In genomic region chr9:128159784-128160602, GRCh38 we compare ENCODE assay signal across 8 cellular contexts. TPM values are rescaled to one million over a fixed set of nuclear protein-coding genes. Genes with fewer than 3 reads are reported as not detected.
DNase-seq lines count a peak whose midpoint lies in the region; ATAC-seq, FAIRE-seq and TF ChIP-seq lines count a peak whose summit lies in the region.

TSS of gene BBLN (plus strand) at chr9:128160265. CDS start at chr9:128160408, 143 bp downstream.

- TF ChIP-seq CTCF in GM06990 (IDR thresholded peaks at IDR 0.05; ENCODE audit: insufficient read depth, low read length, poor library complexity, severe bottlenecking) (no peak), pancreas (IDR thresholded peaks at IDR 0.05) (no peak), thyroid gland (IDR thresholded peaks at IDR 0.05) (no peak)

- H3K4me1 ChIP-seq in pancreas: peaks cover 0 to 13% (median 3%) of the 10 kb centered on the region in 3 donors
- peaks cover 7 to 8% of the 10 kb centered on the region in 2 donors for H3K4me1 ChIP-seq in thyroid gland

- H3K27me3 ChIP-seq in GM06990 (replicated peaks; ENCODE audit: control insufficient read depth, insufficient read depth, low read length) (no peaks in the 10 kb centered on the region), pancreas (no peaks in the 10 kb centered on the region), thyroid gland (no peaks in the 10 kb centered on the region)

- peak within 1 kb of the TSS; percentile 80 for H3K4me3 ChIP-seq in GM06990 (replicated peaks; ENCODE audit: low read depth, low read length)
- H3K4me3 ChIP-seq in pancreas: peak within 1 kb of the TSS; percentile 45 to 77 (median 65)
- peak within 1 kb of the TSS in 2 of 3 donors; percentile 44 to 60 for H3K4me3 ChIP-seq in thyroid gland (replicated peaks in 1 of 3)

- TF ChIP-seq POLR2A in thyroid gland (IDR thresholded peaks at IDR 0.05): peak in 1 of 2 donors; percentile 56

- H3K27ac ChIP-seq in pancreas: peak within 1 kb of the TSS in 3 of 4 donors; percentile 23 to 66 (median 59)
- H3K27ac ChIP-seq in thyroid gland: peak within 1 kb of the TSS; percentile 52 to 53 (median 53)

- FAIRE-seq in pancreas (lab: Jason Lieb, UNC): no peak

- ATAC-seq in HG02623 (IDR thresholded peaks at IDR 0.05; ENCODE audit: unreplicated experiment): peak; percentile 73
- ATAC-seq in Right ventricle myocardium inferior: peak; percentile 96
- ATAC-seq in pancreas: peak; percentile 90 to 94 (median 93)

- WGBS in pancreas, 2 donors: 0 to 1% methylated on average over 60 to 76 of the region's 77 CpGs
- WGBS in thyroid gland, 2 donors: 0% methylated on average over 8 to 12 of the region's 77 CpGs

- intact Hi-C loops in Right ventricle myocardium inferior (cut with DNase I): loop anchor here (2.0 kb wide), 1 partner anchor 33 kb away; the partner anchor contains the start of gene PTGES2
- intact Hi-C loops in pancreas (cut with DNase I): no loop called here
- intact Hi-C loops in thyroid gland (cut with DNase I): no loop called here

- H3K9me3 ChIP-seq in pancreas (no peaks in the 10 kb centered on the region), thyroid gland (no peaks in the 10 kb centered on the region)

- peaks cover 6% of the 10 kb centered on the region for H3K36me3 ChIP-seq in GM06990 (ENCODE audit: control insufficient read depth, insufficient read depth, low read length)
- peaks cover 0 to 5% (median 0%) of the 10 kb centered on the region in 3 donors for H3K36me3 ChIP-seq in pancreas
- peaks cover 0 to 7% of the 10 kb centered on the region in 2 donors for H3K36me3 ChIP-seq in thyroid gland

- DNase-seq in GM06990 (ENCODE audit: extremely low read depth, insufficient read length): peak; percentile 89
- peak; percentile 78 for DNase-seq in NCI-H1417 treated with DMSO at 0.1 percent for 48 hours (lab: John Stamatoyannopoulos, UW)
- peak; percentile 78 to 88 for DNase-seq in SW 1271 (lab: John Stamatoyannopoulos, UW)
- peak; percentile 87 for DNase-seq in activated naive CD8-positive, alpha-beta T cell treated with anti-CD3 and anti-CD28 coated beads, Interleukin-2, amount 50 U/mL, for 16 hours (ENCODE audit: low read depth, low spot score)
- DNase-seq in Right ventricle myocardium inferior (ENCODE audit: missing footprints): peak; percentile 97
- DNase-seq in pancreas: peak; percentile 92 to 98 (median 96)
- peak; percentile 92 to 93 for DNase-seq in thyroid gland

RNA-seq across cellular contexts. Expression of gene BBLN, which starts in this region (rescaled TPM):
- 36.1 TPM for total RNA-seq in Right ventricle myocardium inferior
- 10 to 100 TPM; 23.1 to 38.3 (median 30.9) TPM for total RNA-seq in pancreas
- polyA plus RNA-seq in pancreas: 100 to 1,000 TPM in 1 of 2 donors, 10 to 100 TPM in 1; 86.1 to 133 TPM
- 100 to 1,000 TPM in 3 of 4 donors, 10 to 100 TPM in 1; 98.1 to 204 (median 172) TPM for total RNA-seq in thyroid gland

Comparison
In these comparisons a context has a peak if more than half of its experiments do, and no peak if none do; other contexts are left out.
1. Peak in every context shown above with its lines: DNase-seq, ATAC-seq, H3K4me3 ChIP-seq and H3K27ac ChIP-seq.